In the genomic region with DNA sequence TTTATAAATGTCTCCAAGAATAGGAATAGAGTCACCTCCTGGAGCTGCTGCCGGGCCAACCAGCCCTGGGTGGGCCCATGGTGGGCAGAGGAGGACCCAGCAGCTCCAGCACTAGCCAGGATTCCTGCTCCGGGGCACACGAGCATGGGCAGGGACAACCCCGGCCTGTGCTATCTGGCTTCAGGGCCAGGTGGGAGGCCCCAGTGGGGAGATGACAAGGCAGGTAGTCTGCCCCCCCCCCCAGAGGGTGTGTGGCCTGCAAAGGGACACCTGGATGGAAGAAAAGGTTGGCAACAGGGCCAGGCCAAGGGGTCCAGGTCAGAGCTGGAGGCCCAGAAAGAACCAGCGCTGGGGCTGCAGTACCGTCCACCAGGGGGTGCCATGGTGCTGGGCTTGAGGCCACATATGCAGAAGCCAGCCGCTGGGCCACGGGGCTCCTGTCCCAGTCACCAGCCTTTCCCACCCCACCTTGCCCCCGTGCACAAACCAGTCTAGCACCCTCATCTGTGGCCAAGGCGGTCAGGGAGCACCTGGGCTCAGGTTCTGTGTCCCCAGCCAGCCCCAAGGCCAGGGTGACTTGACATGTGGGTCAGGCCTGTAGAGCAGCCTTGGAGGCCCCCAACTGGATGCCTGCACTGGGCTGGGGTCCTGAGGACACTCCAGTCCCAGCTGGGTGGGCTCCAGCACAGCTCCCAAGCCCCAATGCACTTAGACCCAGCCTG, we compare ENCODE assay signal across 8 cellular contexts. TPM values are rescaled to one million over a fixed set of nuclear protein-coding genes. Genes with fewer than 3 reads are reported as not detected.
DNase-seq lines count a peak whose midpoint lies in the region; ATAC-seq and TF ChIP-seq lines count a peak whose summit lies in the region.

No MANE protein-coding gene starts in this region.

- H3K4me3 ChIP-seq in CD4-positive, alpha-beta memory T cell (ENCODE audit: low read length in 2 of 2): peak overlapping the region; percentile 44 to 48
- H3K4me3 ChIP-seq in SJSA1 (no peak overlapping the region), ovary (no peak overlapping the region)

- H3K4me1 ChIP-seq in CD4-positive, alpha-beta memory T cell (ENCODE audit: insufficient read depth, low read length): peaks cover 75% of the 10 kb centered on the region
- peaks cover 67% of the 10 kb centered on the region for H3K4me1 ChIP-seq in SJSA1 (replicated peaks)
- H3K4me1 ChIP-seq in ovary (ENCODE audit: insufficient read depth): peaks cover 27% of the 10 kb centered on the region

- CTCF ChIA-PET in CD4-positive, alpha-beta memory T cell (lab: Charles Lee; ENCODE audit: partially characterized antibody): interaction anchor here (0.8 to 8.6 kb wide), 41 partner anchors 8 to 598 kb away, joined by 3 to 262 read pairs (median 4); a partner anchor contains a TSS

- H3K27me3 ChIP-seq in CD4-positive, alpha-beta memory T cell (ENCODE audit: insufficient read depth, low read length): no peaks in the 10 kb centered on the region
- H3K27me3 ChIP-seq in SJSA1 (replicated peaks) (no peaks in the 10 kb centered on the region), ovary (no peaks in the 10 kb centered on the region)

- H3K4me1 Mint-ChIP-seq in CD4-positive, alpha-beta memory T cell: peaks cover 24 to 57% (median 41%) of the 10 kb centered on the region in 4 donors

- no peak for TF ChIP-seq POLR2A in ovary (IDR thresholded peaks at IDR 0.05)

- POLR2A ChIA-PET in CD4-positive, alpha-beta memory T cell (lab: Charles Lee; ENCODE audit: partially characterized antibody): interaction anchor here (0.7 to 5.6 kb wide), 12 partner anchors 8 to 114 kb away, joined by 3 to 37 read pairs (median 6); a partner anchor contains a TSS

- peaks cover 4 to 14% of the 10 kb centered on the region in 2 donors for H3K36me3 Mint-ChIP-seq in CD4-positive, alpha-beta memory T cell

- 27 to 31% (median 31%) methylated on average over 10 of the region's 10 CpGs for WGBS in ovary, 3 donors

- H3K36me3 ChIP-seq in CD4-positive, alpha-beta memory T cell (ENCODE audit: insufficient read depth, low read length): no peaks in the 10 kb centered on the region
- H3K36me3 ChIP-seq in SJSA1 (no peaks in the 10 kb centered on the region), ovary (no peaks in the 10 kb centered on the region)

- H3K4me3 Mint-ChIP-seq in CD4-positive, alpha-beta memory T cell: peak overlapping the region; percentile 63 to 91 (median 83)

- no peaks in the 10 kb centered on the region for H3K9me3 ChIP-seq in CD4-positive, alpha-beta memory T cell (ENCODE audit: control insufficient read depth in 1 of 2, low read length in 2 of 2)
- H3K9me3 ChIP-seq in SJSA1 (replicated peaks): no peaks in the 10 kb centered on the region
- no peaks in the 10 kb centered on the region for H3K9me3 ChIP-seq in ovary

- no peak for ATAC-seq in HG03045 (IDR thresholded peaks at IDR 0.05; ENCODE audit: unreplicated experiment)

- H3K9me3 Mint-ChIP-seq in CD4-positive, alpha-beta memory T cell: no peaks in the 10 kb centered on the region

- peak; percentile 74 to 94 (median 89) for TF ChIP-seq CTCF in ovary (IDR thresholded peaks at IDR 0.05)

- peak; percentile 71 to 79 (median 74) for DNase-seq in CD4-positive, alpha-beta memory T cell
- peak; percentile 33 for DNase-seq in HPDE6-E6E7 (ENCODE audit: extremely low spot score)
- DNase-seq in SJSA1 (ENCODE audit: low read depth in 1 of 2, low spot score in 2 of 2): peak; percentile 84 to 93
- peak; percentile 85 for DNase-seq in activated naive CD4-positive, alpha-beta T cell treated with Interleukin-2 at 50 U/mL for 16 hours
- DNase-seq in germinal center (ENCODE audit: low spot score): peak; percentile 75
- peak; percentile 82 to 91 (median 88) for DNase-seq in ovary

- H3K27me3 Mint-ChIP-seq in CD4-positive, alpha-beta memory T cell: no peaks in the 10 kb centered on the region

- H3K27ac ChIP-seq in CD4-positive, alpha-beta memory T cell (ENCODE audit: low read depth, low read length): peak overlapping the region; percentile 52
- H3K27ac ChIP-seq in SJSA1 (no peak overlapping the region; the same call in 1 of the 2 replicates), ovary (peak overlapping the region; percentile 48 to 71), temporal lobe (ENCODE audit: low read depth, low read length) (peak overlapping the region; percentile 54)

- TF ChIP-seq EP300 in ovary (IDR thresholded peaks at IDR 0.05): no peak

- intact Hi-C loops in CD4-positive, alpha-beta memory T cell (cut with micrococcal nuclease): loop anchor here (1.0 to 2.0 kb wide), 3 partner anchors 95 to 226 kb away; a partner anchor contains a TSS
- intact Hi-C loops in ovary (cut with DNase I): loop anchor here (1.0 to 10.0 kb wide), 7 partner anchors 77 to 587 kb away; no protein-coding TSS in a partner anchor

- H3K27ac Mint-ChIP-seq in CD4-positive, alpha-beta memory T cell: peak overlapping the region; percentile 29 to 95 (median 76)

RNA-seq across cellular contexts. Expression of a gene that starts 3.5 kb away (rescaled TPM):
- 10 to 100 TPM; 41.5 to 50.2 TPM for total RNA-seq in CD4-positive, alpha-beta memory T cell
- 10 to 100 TPM; 14.6 to 52.7 TPM for polyA plus RNA-seq in CD4-positive, alpha-beta memory T cell
- total RNA-seq in SJSA1 (2014; rRNA removed; shearing (Covaris generic)): 0.39 TPM in 1 of 2 replicates, not detected in the other
- total RNA-seq in ovary: 1 to 10 TPM in 3 of 7 donors, under 1 TPM in 3, not detected in 1; 0.63 to 3.9 (median 1.3) TPM
- polyA plus RNA-seq in ovary: 1 to 10 TPM in 1 of 2 donors, not detected in 1; 1.3 TPM
- total RNA-seq in temporal lobe: 0.25 TPM

RNA-seq across cellular contexts. Expression of a gene that starts 3.6 kb away (rescaled TPM):
- total RNA-seq in CD4-positive, alpha-beta memory T cell: 10 to 100 TPM; 64.5 to 65.6 TPM
- polyA plus RNA-seq in CD4-positive, alpha-beta memory T cell: 10 to 100 TPM in 1 of 2 donors, 1 to 10 TPM in 1; 9.4 to 10.8 TPM
- total RNA-seq in SJSA1 (2014; rRNA removed; shearing (Covaris generic)): 0.11 TPM in 1 of 2 replicates, not detected in the other
- total RNA-seq in ovary (under 1 TPM in 5 of 7 donors, not detected in 2; 0.12 to 0.75 (median 0.31) TPM), temporal lobe (0.25 TPM)
- polyA plus RNA-seq in ovary: under 1 TPM; 0.35 to 0.65 TPM

RNA-seq across cellular contexts. Expression of a gene that starts 34.9 kb away (rescaled TPM):
- under 1 TPM in 1 of 2 experiments, not detected in 1; 0.29 TPM for total RNA-seq in CD4-positive, alpha-beta memory T cell
- polyA plus RNA-seq in CD4-positive, alpha-beta memory T cell: under 1 TPM in 1 of 2 donors, not detected in 1; 0.57 TPM
- total RNA-seq in SJSA1 (2014; rRNA removed; shearing (Covaris generic)): not detected in 2 replicates
- total RNA-seq in ovary (1 to 10 TPM in 1 of 7 donors, under 1 TPM in 6; 0.18 to 1.3 (median 0.25) TPM), temporal lobe (0.74 TPM)
- under 1 TPM; 0.10 to 0.12 TPM for polyA plus RNA-seq in ovary

Comparison
In these comparisons a context has a peak if more than half of its experiments do, and no peak if none do; other contexts are left out.
1. DNase-seq: peak in every context shown above with its lines; median percentile 88 in SJSA1; 88 in ovary; 85 in activated naive CD4-positive, alpha-beta T cell treated with Interleukin-2 at 50 U/mL for 16 hours; 75 in germinal center; 74 in CD4-positive, alpha-beta memory T cell; 33 in HPDE6-E6E7.
2. H3K4me3 ChIP-seq: peak in CD4-positive, alpha-beta memory T cell (2 of 2); none in SJSA1 (single experiment) and ovary (single experiment).
3. RNA of a gene that starts 3.5 kb away (total RNA-seq): 41.5 to 50.2 TPM in CD4-positive, alpha-beta memory T cell; 0.63 to 3.9 TPM in ovary, 0.39 TPM in SJSA1 and 0.25 TPM in temporal lobe (single experiment); every median in the first group is over 4 times any median in the second.
4. RNA of a gene that starts 3.6 kb away (total RNA-seq): 64.5 to 65.6 TPM in CD4-positive, alpha-beta memory T cell; 0.25 TPM in temporal lobe (single experiment), 0.12 to 0.75 TPM in ovary and 0.11 TPM in SJSA1; every median in the first group is over 10 times any median in the second.